31 cellular contexts compared by ENCODE assay signal in the genomic region with DNA sequence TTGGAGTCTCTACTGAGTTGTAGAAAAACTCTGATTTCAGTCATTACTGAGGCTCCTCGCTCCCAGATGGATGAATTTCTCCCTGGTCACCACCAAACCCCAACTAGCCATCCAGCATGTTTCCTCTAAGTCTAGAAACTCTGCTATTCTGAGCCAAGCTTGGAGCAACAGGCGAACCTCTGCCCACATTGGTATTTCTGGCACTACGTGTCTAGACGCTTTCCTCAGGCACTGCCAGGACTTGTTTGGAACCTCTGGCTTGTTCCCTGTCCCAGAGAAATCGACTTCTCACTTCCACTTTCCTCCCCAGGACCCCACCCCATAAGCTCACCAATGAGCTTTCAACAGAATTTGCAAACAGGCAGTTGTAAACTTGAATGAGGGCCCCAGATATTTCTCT. TPM values are rescaled to one million over a fixed set of nuclear protein-coding genes. Genes with fewer than 3 reads are reported as not detected.
"Had no signal": no experiment of that assay in that cellular context is flagged by ENCODE, and none has a peak within 500 bp of the region (broad histone marks: within the 10 kb centered on the region; RNA-seq: fewer than 3 reads in every experiment).

No MANE protein-coding gene starts in this region.

- H3K36me3 ChIP-seq: heart right ventricle, left lung, ovary, prostate gland, sigmoid colon, upper lobe of left lung had no signal

- DNase-seq: activated B cell treated with CpG ODN at 0.5 μM for 24 hours; activated CD4-positive, alpha-beta T cell treated with anti-CD3 and anti-CD28 coated beads, Interleukin-2, amount 50 U/mL, for 1 hour; activated CD8-positive, alpha-beta T cell treated with anti-CD3 and anti-CD28 coated beads for 36 hours; activated naive CD8-positive, alpha-beta T cell treated with anti-CD3 and anti-CD28 coated beads, Interleukin-2, amount 50 U/mL, for 24 hours; activated T-cell treated with anti-CD3 and anti-CD28 coated beads, Interleukin-2, amount 50 U/mL, for 4 hours; amygdala; dorsolateral prefrontal cortex; effector memory CD4-positive, alpha-beta T cell; heart right ventricle; kidney glomerular epithelial cell; left lung; naive thymus-derived CD4-positive, alpha-beta T cell; ovary; retina; sigmoid colon; stimulated activated CD4-positive, alpha-beta T cell treated with anti-CD3 and anti-CD28 coated beads, Interleukin-1b, Interleukin-23, amount 100 ng/mL, for 48 hours; stimulated activated CD4-positive, alpha-beta T cell treated with anti-CD3 and anti-CD28 coated beads, Interleukin-4, amount 100 ng/mL, for 4 hours; stimulated activated CD8-positive, alpha-beta memory T cell treated with anti-CD3 and anti-CD28 coated beads, Interleukin-4, amount 100 ng/mL, for 48 hours; stimulated activated naive CD8-positive, alpha-beta T cell treated with anti-CD3 and anti-CD28 coated beads, Interleukin-15, amount 100 ng/mL, for 72 hours; substantia nigra; T-helper 1 cell; upper lobe of left lung had no signal

- H3K27ac ChIP-seq: foreskin keratinocyte, heart right ventricle, left lung, ovary, prostate gland, upper lobe of left lung had no signal

- H3K27me3 ChIP-seq: foreskin keratinocyte, ovary, sigmoid colon, upper lobe of left lung had no signal

- H3K9me3 ChIP-seq: left lung, ovary, prostate gland, sigmoid colon, upper lobe of left lung had no signal

- ATAC-seq: activated CD8-positive, alpha-beta T cell treated with anti-CD3 and anti-CD28 coated beads for 36 hours; activated naive CD8-positive, alpha-beta T cell treated with anti-CD3 and anti-CD28 coated beads, Interleukin-2, amount 50 U/mL, for 24 hours; activated T-cell treated with anti-CD3 and anti-CD28 coated beads, Interleukin-2, amount 50 U/mL, for 4 hours; activated T-helper 17 cell treated with anti-CD3 and anti-CD28 coated beads, Interleukin-2, amount 50 U/mL, for 72 hours; esophagus mucosa; foreskin keratinocyte; left lung; naive thymus-derived CD4-positive, alpha-beta T cell; stimulated activated memory B cell treated with anti-CD40 and anti-IgM and Interleukin-4, amounts not matched to agents 10 μg/mL and 1 μg/mL and 100 μg/mL, for 72 hours; stimulated activated naive CD8-positive, alpha-beta T cell treated with anti-CD3 and anti-CD28 coated beads, Interleukin-15, amount 100 ng/mL, for 72 hours had no signal

- H3K4me1 ChIP-seq: foreskin keratinocyte, left lung, prostate gland, sigmoid colon, upper lobe of left lung had no signal

- H3K4me3 ChIP-seq: coronary artery, dorsolateral prefrontal cortex, heart right ventricle, left lung, ovary, prostate gland, sigmoid colon, smooth muscle cell, upper lobe of left lung had no signal

RNA-seq across cellular contexts. Expression of a gene that starts 27.6 kb away (rescaled TPM):
- total RNA-seq: activated CD8-positive, alpha-beta T cell treated with anti-CD3 and anti-CD28 coated beads for 36 hours; activated T-cell treated with anti-CD3 and anti-CD28 coated beads, Interleukin-2, amount 50 U/mL, for 4 hours; activated T-helper 17 cell treated with anti-CD3 and anti-CD28 coated beads, Interleukin-2, amount 50 U/mL, for 72 hours; foreskin keratinocyte; glomerular endothelial cell; lung microvascular endothelial cell; naive thymus-derived CD4-positive, alpha-beta T cell had no signal
